17 cellular contexts compared by ENCODE assay signal in genomic region chr21:44347911-44348451, GRCh38. TPM values are rescaled to one million over a fixed set of nuclear protein-coding genes. Genes with fewer than 3 reads are reported as not detected.
DNase-seq lines count a peak whose midpoint lies in the region; ATAC-seq and TF ChIP-seq lines count a peak whose summit lies in the region.
"Had no signal": no experiment of that assay in that cellular context is flagged by ENCODE, and none has a peak within 500 bp of the region (broad histone marks: within the 10 kb centered on the region; RNA-seq: fewer than 3 reads in every experiment).

No MANE protein-coding gene starts in this region.

- H3K27me3 ChIP-seq in DND-41 (ENCODE audit: insufficient read depth, low read length, poor library complexity) (no peaks in the 10 kb centered on the region), neuronal stem cell (ENCODE audit: control insufficient read depth in 3 of 3, insufficient read depth in 3 of 3, low read depth in 1 of 3, low read length in 3 of 3) (peaks cover 2 to 28% (median 8%) of the 10 kb centered on the region in 3 experiments)

- TF ChIP-seq CTCF in DND-41 (IDR thresholded peaks at IDR 0.05; ENCODE audit: borderline replicate concordance, extremely low read depth, low read length, poor library complexity, severe bottlenecking), result no peak

- H4K91ac ChIP-seq in neuronal stem cell (ENCODE audit: low read depth, low read length, poor library complexity), result no peak overlapping the region

- H4K20me1 ChIP-seq in DND-41 (ENCODE audit: insufficient read depth, low read length), result no peaks in the 10 kb centered on the region

- H3K36me3 ChIP-seq in DND-41 (ENCODE audit: insufficient read depth, low read length) (no peaks in the 10 kb centered on the region), neuronal stem cell (replicated peaks in 1 of 2; ENCODE audit: control insufficient read depth in 2 of 2, insufficient read depth in 2 of 2, low read length in 2 of 2) (no peaks in the 10 kb centered on the region)

- H2AFZ ChIP-seq in DND-41 (ENCODE audit: low read depth, low read length) (no peak overlapping the region), neuronal stem cell (ENCODE audit: low read length) (peak overlapping the region; percentile 66)

- no peak overlapping the region for H3K4me3 ChIP-seq in DND-41 (ENCODE audit: low read depth in 1 of 2, low read length in 2 of 2)
- no peak overlapping the region for H3K4me3 ChIP-seq in neuronal stem cell (ENCODE audit: low read length in 2 of 2)
- H3K4me3 ChIP-seq: skin epidermis had no signal

- no peak overlapping the region for H2BK5ac ChIP-seq in neuronal stem cell (ENCODE audit: low read length)

- H2BK15ac ChIP-seq in neuronal stem cell (ENCODE audit: low read length), result no peak overlapping the region

- H2BK12ac ChIP-seq in neuronal stem cell (ENCODE audit: low read length), result no peak overlapping the region

- H3K4me2 ChIP-seq in DND-41 (ENCODE audit: insufficient read depth, low read length) (no peak overlapping the region), neuronal stem cell (ENCODE audit: insufficient read depth, low read length, poor library complexity, severe bottlenecking) (no peak overlapping the region)

- no peak overlapping the region for H2AK5ac ChIP-seq in neuronal stem cell (ENCODE audit: low read depth, low read length)

- H3K27ac ChIP-seq in DND-41 (ENCODE audit: low read length) (no peak overlapping the region), neuronal stem cell (replicated peaks; ENCODE audit: low read length) (no peak overlapping the region)
- H3K27ac ChIP-seq: skin epidermis had no signal

- H4K8ac ChIP-seq in neuronal stem cell (ENCODE audit: low read depth, low read length), result no peak overlapping the region

- H2BK120ac ChIP-seq in neuronal stem cell (ENCODE audit: low read depth, low read length), result no peak overlapping the region

- peak; percentile 36; the same call in 1 of the 3 replicates for ATAC-seq in DND-41 (ENCODE audit: insufficient read depth, low read depth)
- ATAC-seq in HG02840 (IDR thresholded peaks at IDR 0.05; ENCODE audit: low FRiP score, unreplicated experiment), result no peak
- ATAC-seq: activated CD8-positive, alpha-beta T cell treated with anti-CD3 and anti-CD28 coated beads for 36 hours; effector memory CD8-positive, alpha-beta T cell; natural killer cell had no signal

- DNase-seq in DND-41, result no peak
- peak; percentile 83 for DNase-seq in NCI-H1105 treated with DMSO at 0.1 percent for 48 hours (lab: John Stamatoyannopoulos, UW)
- DNase-seq in RPMI8226, result peak; percentile 59
- DNase-seq in neuronal stem cell (ENCODE audit: low spot score), result no peak
- no peak for DNase-seq in SKM-1 treated with dmso at 0.1 percent for 144 hours (lab: John Stamatoyannopoulos, UW; ENCODE audit: unreplicated experiment)
- no peak for DNase-seq in DMS114 treated with DMSO at 0.1 percent for 48 hours (lab: John Stamatoyannopoulos, UW; ENCODE audit: unreplicated experiment)
- DNase-seq: activated CD8-positive, alpha-beta T cell treated with anti-CD3 and anti-CD28 coated beads for 36 hours; activated naive CD4-positive, alpha-beta T cell treated with anti-CD3 and anti-CD28 coated beads for 36 hours; activated T-cell treated with anti-CD3 and anti-CD28 coated beads, Interleukin-2, amount 50 U/mL, for 24 hours; effector memory CD8-positive, alpha-beta T cell; MM.1S; natural killer cell; NCI-H226; stimulated activated CD4-positive, alpha-beta T cell treated with anti-CD3 and anti-CD28 coated beads, Interleukin-4, amount 100 ng/mL, for 24 hours; substantia nigra had no signal

- no peak overlapping the region for H3K14ac ChIP-seq in neuronal stem cell (ENCODE audit: low read length)

- no peak overlapping the region for H3K18ac ChIP-seq in neuronal stem cell (ENCODE audit: low read length)

- no peak overlapping the region for H3K4ac ChIP-seq in neuronal stem cell (ENCODE audit: low read length)

- WGBS in neuronal stem cell (ENCODE audit: extremely low coverage in 2 of 2, insufficient read length in 2 of 2, insufficient replicate concordance in 1 of 2), 2 donors, result no CpG with 5 or more reads among the region's 22 CpGs

- H3K79me1 ChIP-seq in neuronal stem cell (ENCODE audit: low read depth, low read length), result no peaks in the 10 kb centered on the region

- H3K9ac ChIP-seq in DND-41 (ENCODE audit: low read depth, low read length), result no peak overlapping the region
- H3K9ac ChIP-seq in neuronal stem cell (ENCODE audit: low read depth, low read length, poor library complexity), result no peak overlapping the region

- H3K9me3 ChIP-seq in DND-41 (ENCODE audit: insufficient read depth, low read length, severe bottlenecking) (no peaks in the 10 kb centered on the region), neuronal stem cell (replicated peaks in 1 of 2; ENCODE audit: control insufficient read depth in 2 of 2, insufficient read depth in 1 of 2, low read depth in 1 of 2, low read length in 2 of 2) (no peaks in the 10 kb centered on the region)

- no peak overlapping the region for H3K23ac ChIP-seq in neuronal stem cell (ENCODE audit: low read depth, low read length, poor library complexity)

- H3K4me1 ChIP-seq in DND-41 (ENCODE audit: insufficient read depth, low read length), result peaks cover 17% of the 10 kb centered on the region
- H3K4me1 ChIP-seq in neuronal stem cell (ENCODE audit: control insufficient read depth in 2 of 2, insufficient read depth in 1 of 2, low read depth in 1 of 2, low read length in 2 of 2), result no peaks in the 10 kb centered on the region

- H3K79me2 ChIP-seq in DND-41 (ENCODE audit: insufficient read depth, low read length), result no peaks in the 10 kb centered on the region

RNA-seq across cellular contexts. Expression of gene TRPM2, which starts 5.4 kb away (rescaled TPM):
- 0.03 TPM for polyA plus RNA-seq in neuronal stem cell (2013, experiment 1 of 2)
- polyA plus RNA-seq in neuronal stem cell (2013, experiment 2 of 2), result 0.03 TPM

RNA-seq across cellular contexts. Expression of gene CFAP410, which starts 8.8 kb away (rescaled TPM):
- 13.0 TPM for polyA plus RNA-seq in neuronal stem cell (2013, experiment 1 of 2)
- polyA plus RNA-seq in neuronal stem cell (2013, experiment 2 of 2), result 12.0 TPM

RNA-seq across cellular contexts. Expression of gene PFKL, which starts 48.1 kb away (rescaled TPM):
- polyA plus RNA-seq in neuronal stem cell (2013, experiment 1 of 2), result 37.4 TPM
- polyA plus RNA-seq in neuronal stem cell (2013, experiment 2 of 2), result 35.9 TPM

Comparison
In these comparisons a context has a peak if more than half of its experiments do, and no peak if none do; other contexts are left out.
1. DNase-seq: peak in NCI-H1105 treated with DMSO at 0.1 percent for 48 hours (single experiment) and RPMI8226 (single experiment); none in DND-41 (single experiment), neuronal stem cell (single experiment), SKM-1 treated with dmso at 0.1 percent for 144 hours (single experiment) and DMS114 treated with DMSO at 0.1 percent for 48 hours (single experiment).